In the genomic region with DNA sequence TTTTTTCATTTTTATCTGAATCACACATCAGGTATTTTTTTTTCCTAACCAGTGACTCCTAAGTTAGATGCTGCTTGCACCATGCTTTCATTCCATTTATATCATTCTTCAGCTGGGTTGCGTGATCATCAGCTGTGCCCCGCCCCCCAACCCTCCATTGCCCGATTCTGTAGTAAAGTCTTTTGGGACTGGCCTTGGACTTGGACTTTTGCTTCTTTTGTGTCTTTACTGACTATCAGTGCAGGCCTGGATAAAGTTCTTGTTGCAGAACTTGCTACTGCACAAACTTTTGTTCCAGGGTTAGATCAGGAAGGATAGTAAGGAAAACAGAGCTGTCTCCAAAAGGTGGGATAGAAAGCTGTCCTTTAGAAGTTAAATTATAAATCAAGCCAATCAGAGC, we compare ENCODE assay signal across 21 cellular contexts. TPM values are rescaled to one million over a fixed set of nuclear protein-coding genes. Genes with fewer than 3 reads are reported as not detected.
A peak's percentile ranks its signal among the peaks of the same experiment; 100 is the strongest.
DNase-seq lines count a peak whose midpoint lies in the region; ATAC-seq and TF ChIP-seq lines count a peak whose summit lies in the region.
"Had no signal": no experiment of that assay in that cellular context is flagged by ENCODE, and none has a peak within 500 bp of the region (broad histone marks: within the 10 kb centered on the region; RNA-seq: fewer than 3 reads in every experiment).

No MANE protein-coding gene starts in this region.

- POLR2A ChIA-PET in CD4-positive, alpha-beta T cell (lab: Charles Lee): interaction anchor here (7.8 to 8.6 kb wide), 2 partner anchors 71 to 86 kb away, joined by 168 to 446 read pairs; a partner anchor contains a TSS

- intact Hi-C loops in CD4-positive, alpha-beta T cell (cut with DNase I, micrococcal nuclease): no loop called here
- intact Hi-C loops in natural killer cell (cut with micrococcal nuclease): no loop called here
- intact Hi-C loops in testis (cut with DNase I; ENCODE audit: low total_unique reads): no loop called here

- H3K9me3 ChIP-seq in CD4-positive, alpha-beta T cell (ENCODE audit: control insufficient read depth, low read length): no peaks in the 10 kb centered on the region
- H3K9me3 ChIP-seq in testis: no peaks in the 10 kb centered on the region
- H3K9me3 ChIP-seq: body of pancreas, thyroid gland had no signal

- no peaks in the 10 kb centered on the region for H3K27me3 ChIP-seq in CD4-positive, alpha-beta T cell (ENCODE audit: control insufficient read depth, insufficient read depth, low read length)
- no peaks in the 10 kb centered on the region for H3K27me3 ChIP-seq in testis
- H3K27me3 ChIP-seq: body of pancreas, thyroid gland had no signal

- H3K27ac Mint-ChIP-seq in CD4-positive, alpha-beta T cell: peak overlapping the region; percentile 98
- H3K27ac Mint-ChIP-seq in natural killer cell: peak overlapping the region; percentile 99 to 100
- H3K27ac Mint-ChIP-seq in stimulated activated naive CD8-positive, alpha-beta T cell treated with anti-CD3 and anti-CD28 coated beads, Interleukin-15, amount 100 ng/mL, for 72 hours: no peak overlapping the region
- H3K27ac Mint-ChIP-seq: activated naive CD4-positive, alpha-beta T cell treated with anti-CD3 and anti-CD28 coated beads, Interleukin-2, amount 10 ng/mL, durations not matched to agents 7 days and 5 days; GM23338 had no signal

- peak overlapping the region; percentile 98 for H3K27ac ChIP-seq in CD4-positive, alpha-beta T cell (ENCODE audit: low read depth, low read length)
- no peak overlapping the region for H3K27ac ChIP-seq in testis

- no peak for ATAC-seq in CD4-positive, alpha-beta T cell (ENCODE audit: poor library complexity)
- no peak for ATAC-seq in natural killer cell
- no peak for ATAC-seq in stimulated activated naive CD8-positive, alpha-beta T cell treated with anti-CD3 and anti-CD28 coated beads, Interleukin-15, amount 100 ng/mL, for 72 hours
- ATAC-seq: body of pancreas, GM23338 had no signal

- H3K4me1 Mint-ChIP-seq in CD4-positive, alpha-beta T cell (ENCODE audit: low read depth): peaks cover 80% of the 10 kb centered on the region
- H3K4me1 Mint-ChIP-seq in natural killer cell: peaks cover 55 to 58% of the 10 kb centered on the region in 2 donors
- H3K4me1 Mint-ChIP-seq in stimulated activated naive CD8-positive, alpha-beta T cell treated with anti-CD3 and anti-CD28 coated beads, Interleukin-15, amount 100 ng/mL, for 72 hours: peaks cover 58% of the 10 kb centered on the region

- H3K4me3 Mint-ChIP-seq in CD4-positive, alpha-beta T cell: peak overlapping the region; percentile 18
- no peak overlapping the region for H3K4me3 Mint-ChIP-seq in natural killer cell
- H3K4me3 Mint-ChIP-seq in stimulated activated naive CD8-positive, alpha-beta T cell treated with anti-CD3 and anti-CD28 coated beads, Interleukin-15, amount 100 ng/mL, for 72 hours: no peak overlapping the region
- H3K4me3 Mint-ChIP-seq: activated naive CD4-positive, alpha-beta T cell treated with anti-CD3 and anti-CD28 coated beads, Interleukin-2, amount 10 ng/mL, durations not matched to agents 7 days and 5 days; GM23338 had no signal

- H3K4me1 ChIP-seq in testis: peaks cover 25% of the 10 kb centered on the region

- no peak for TF ChIP-seq POLR2A in testis (IDR thresholded peaks at IDR 0.05)

- CTCF ChIA-PET in CD4-positive, alpha-beta T cell (lab: Charles Lee): interaction anchor here (0.8 to 1.5 kb wide), 5 partner anchors 13 to 93 kb away, joined by 3 to 6 read pairs (median 3); no protein-coding TSS in a partner anchor

- H3K4me3 ChIP-seq in AG10803 (ENCODE audit: low read length) (no peak overlapping the region), testis (no peak overlapping the region), foreskin fibroblast (ENCODE audit: low read depth in 1 of 2, low read length in 2 of 2) (no peak overlapping the region)
- H3K4me3 ChIP-seq: body of pancreas, GM23338, thyroid gland had no signal

- H3K36me3 ChIP-seq in testis (ENCODE audit: low read depth, missing control alignments): no peaks in the 10 kb centered on the region
- H3K36me3 ChIP-seq: thyroid gland had no signal

- WGBS in testis, 2 donors: 60 to 69% methylated on average over 3 of the region's 3 CpGs

- H3K27me3 Mint-ChIP-seq in CD4-positive, alpha-beta T cell: no peaks in the 10 kb centered on the region
- no peaks in the 10 kb centered on the region for H3K27me3 Mint-ChIP-seq in natural killer cell (ENCODE audit: low read depth in 2 of 2)
- H3K27me3 Mint-ChIP-seq in stimulated activated naive CD8-positive, alpha-beta T cell treated with anti-CD3 and anti-CD28 coated beads, Interleukin-15, amount 100 ng/mL, for 72 hours: no peaks in the 10 kb centered on the region
- H3K27me3 Mint-ChIP-seq: activated naive CD4-positive, alpha-beta T cell treated with anti-CD3 and anti-CD28 coated beads, Interleukin-2, amount 10 ng/mL, durations not matched to agents 7 days and 5 days had no signal

- TF ChIP-seq CTCF in AG10803 (conservative IDR thresholded peaks at IDR 0.05; ENCODE audit: low read length) (no peak), natural killer cell (IDR thresholded peaks at IDR 0.05) (no peak), testis (IDR thresholded peaks at IDR 0.05) (no peak), foreskin fibroblast (IDR thresholded peaks at IDR 0.05; ENCODE audit: low read depth, low read length) (no peak)
- no peak for TF ChIP-seq CTCF in CD4-positive, alpha-beta T cell (IDR thresholded peaks at IDR 0.05)

- H3K36me3 Mint-ChIP-seq in CD4-positive, alpha-beta T cell (ENCODE audit: low read depth): peaks cover 24% of the 10 kb centered on the region
- peaks cover 1% of the 10 kb centered on the region for H3K36me3 Mint-ChIP-seq in natural killer cell

- DNase-seq in AG10803 (ENCODE audit: low read depth) (peak; percentile 31), amniotic epithelial cell (ENCODE audit: low read depth) (peak; percentile 35), natural killer cell (no peak), HK-2 (ENCODE audit: unreplicated experiment) (no peak), testis (no peak), foreskin fibroblast (no peak)
- no peak for DNase-seq in CD4-positive, alpha-beta T cell
- no peak for DNase-seq in stimulated activated naive CD8-positive, alpha-beta T cell treated with anti-CD3 and anti-CD28 coated beads, Interleukin-15, amount 100 ng/mL, for 72 hours
- DNase-seq: activated CD4-positive, alpha-beta T cell treated with anti-CD3 and anti-CD28 coated beads for 4 hours; activated CD8-positive, alpha-beta memory T cell treated with anti-CD3 and anti-CD28 coated beads, Interleukin-2, amount 50 U/mL, for 4 hours; activated naive CD4-positive, alpha-beta T cell treated with anti-CD3 and anti-CD28 coated beads, Interleukin-2, amount 10 ng/mL, durations not matched to agents 7 days and 5 days; body of pancreas; hippocampal formation; kidney; mesenchymal stem cell; NCI-H1092; NCI-H2081; NCI-H510A treated with DMSO at 0.1 percent for 48 hours; RPMI8226; thyroid gland had no signal

- H3K9me3 Mint-ChIP-seq in CD4-positive, alpha-beta T cell: no peaks in the 10 kb centered on the region
- no peaks in the 10 kb centered on the region for H3K9me3 Mint-ChIP-seq in natural killer cell
- peaks cover 6 to 8% of the 10 kb centered on the region in 2 donors for H3K9me3 Mint-ChIP-seq in stimulated activated naive CD8-positive, alpha-beta T cell treated with anti-CD3 and anti-CD28 coated beads, Interleukin-15, amount 100 ng/mL, for 72 hours

RNA-seq across cellular contexts. Expression of a gene that starts 38.5 kb away (rescaled TPM):
- total RNA-seq in CD4-positive, alpha-beta T cell: 1 to 10 TPM; 4.3 to 4.5 TPM
- 1 to 10 TPM; 1.6 to 5.0 (median 3.9) TPM for total RNA-seq in natural killer cell
- 10 to 100 TPM in 1 of 2 donors, 1 to 10 TPM in 1; 9.5 to 11.8 TPM for total RNA-seq in testis
- 11.9 TPM for polyA plus RNA-seq in testis (ENCODE audit: insufficient read depth, low read depth, low replicate concordance)

Comparison
In these comparisons a context has a peak if more than half of its experiments do, and no peak if none do; other contexts are left out.
1. DNase-seq: peak in AG10803 (single experiment) and amniotic epithelial cell (single experiment); none in CD4-positive, alpha-beta T cell (0 of 10), natural killer cell (single experiment), HK-2 (single experiment), stimulated activated naive CD8-positive, alpha-beta T cell treated with anti-CD3 and anti-CD28 coated beads, Interleukin-15, amount 100 ng/mL, for 72 hours (0 of 2), testis (single experiment) and foreskin fibroblast (0 of 2).
2. H3K27ac Mint-ChIP-seq: peak in CD4-positive, alpha-beta T cell (single experiment) and natural killer cell (2 of 2); none in stimulated activated naive CD8-positive, alpha-beta T cell treated with anti-CD3 and anti-CD28 coated beads, Interleukin-15, amount 100 ng/mL, for 72 hours (0 of 2).